21 cellular contexts compared by ENCODE assay signal in the genomic region with DNA sequence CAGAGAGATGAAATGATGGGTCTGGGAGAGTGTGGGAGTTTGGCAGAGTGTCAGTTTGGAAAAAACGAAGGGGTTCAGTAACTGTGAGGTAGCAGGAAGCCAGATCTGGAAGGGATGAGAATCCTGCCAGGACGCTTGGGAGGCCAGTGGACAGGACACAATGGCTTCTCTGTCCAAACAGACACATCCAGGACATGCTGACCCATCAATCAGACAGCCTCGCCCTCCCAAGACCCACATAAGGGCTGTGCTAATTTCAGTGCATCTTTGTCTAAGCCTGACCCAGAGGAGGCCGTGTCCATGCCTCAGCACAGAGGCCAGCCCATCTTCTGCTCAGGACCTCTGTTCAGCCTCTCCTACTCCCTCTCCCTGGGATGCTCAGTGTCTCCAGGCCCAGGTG.
DNase-seq lines count a peak whose midpoint lies in the region; ATAC-seq and TF ChIP-seq lines count a peak whose summit lies in the region.
"Had no signal": no experiment of that assay in that cellular context is flagged by ENCODE, and none has a peak within 500 bp of the region (broad histone marks: within the 10 kb centered on the region; RNA-seq: fewer than 3 reads in every experiment).

No MANE protein-coding gene starts in this region.

- TF ChIP-seq CTCF in progenitor cell of endocrine pancreas (IDR thresholded peaks at IDR 0.05; ENCODE audit: unreplicated experiment), result no peak

- no peaks in the 10 kb centered on the region for H3K36me3 Mint-ChIP-seq in progenitor cell of endocrine pancreas (ENCODE audit: insufficient read depth)
- H3K36me3 Mint-ChIP-seq: CD4-positive, alpha-beta memory T cell had no signal

- no peaks in the 10 kb centered on the region for H3K79me1 ChIP-seq in neuronal stem cell (ENCODE audit: low read depth, low read length)

- peak; percentile 9 for DNase-seq in SK-MEL-5 (ENCODE audit: low read depth, low spot score)
- peak; percentile 68 for DNase-seq in globus pallidus (ENCODE audit: low spot score)
- no peak for DNase-seq in neuronal stem cell (ENCODE audit: low spot score)
- no peak for DNase-seq in progenitor cell of endocrine pancreas (ENCODE audit: low spot score, unreplicated experiment)
- no peak for DNase-seq in NCI-H446 (lab: John Stamatoyannopoulos, UW)
- no peak for DNase-seq in AG08396 (ENCODE audit: low spot score)
- DNase-seq: CD4-positive, alpha-beta memory T cell; DND-41; NCI-H1105; NCI-H146; NCI-H2029 treated with DMSO at 0.1 percent for 48 hours; NCI-H2171; NCI-H345; NCI-H524 treated with DMSO at 0.1 percent for 48 hours; NCI-H82; SW 1271 had no signal

- H3K23ac ChIP-seq in neuronal stem cell (ENCODE audit: low read depth, low read length, poor library complexity), result peak overlapping the region; percentile 26

- H2BK5ac ChIP-seq in neuronal stem cell (ENCODE audit: low read length), result no peak overlapping the region

- H3K18ac ChIP-seq in neuronal stem cell (ENCODE audit: low read length), result no peak overlapping the region

- no peaks in the 10 kb centered on the region for H3K9me3 ChIP-seq in neuronal stem cell (replicated peaks in 1 of 2; ENCODE audit: control insufficient read depth in 2 of 2, insufficient read depth in 1 of 2, low read depth in 1 of 2, low read length in 2 of 2)
- H3K9me3 ChIP-seq: BLaER1 treated with 17β-estradiol and CSF1 and Interleukin-3, amounts not matched to agents 10 nM and 100 nM had no signal

- H3K36me3 ChIP-seq in neuronal stem cell (replicated peaks in 1 of 2; ENCODE audit: control insufficient read depth in 2 of 2, insufficient read depth in 2 of 2, low read length in 2 of 2), result no peaks in the 10 kb centered on the region
- H3K36me3 ChIP-seq: BLaER1 treated with 17β-estradiol and CSF1 and Interleukin-3, amounts not matched to agents 10 nM and 100 nM had no signal

- H3K27me3 Mint-ChIP-seq in progenitor cell of endocrine pancreas, result peaks cover 24% of the 10 kb centered on the region

- no peak overlapping the region for H3K14ac ChIP-seq in neuronal stem cell (ENCODE audit: low read length)

- no peak overlapping the region for H3K4me3 Mint-ChIP-seq in progenitor cell of endocrine pancreas (ENCODE audit: low read depth)
- H3K4me3 Mint-ChIP-seq: CD4-positive, alpha-beta memory T cell had no signal

- H2AFZ ChIP-seq in neuronal stem cell (ENCODE audit: low read length), result no peak overlapping the region

- no peak overlapping the region for H2BK120ac ChIP-seq in neuronal stem cell (ENCODE audit: low read depth, low read length)

- no peak overlapping the region for H4K8ac ChIP-seq in neuronal stem cell (ENCODE audit: low read depth, low read length)

- ATAC-seq in GM19397 (IDR thresholded peaks at IDR 0.05; ENCODE audit: unreplicated experiment), result no peak
- ATAC-seq: GM12878, Panc1 had no signal

- in situ Hi-C loops in SK-MEL-5 (cut with HindIII; ENCODE audit: low pct_unique_long_range_greater_than_20kb, low sequenced_read_pairs), result no loop called here

- no peak overlapping the region for H3K9ac ChIP-seq in neuronal stem cell (ENCODE audit: low read depth, low read length, poor library complexity)
- H3K9ac ChIP-seq: BLaER1 treated with 17β-estradiol and CSF1 and Interleukin-3, amounts not matched to agents 10 nM and 100 nM; KMS-11 had no signal

- no peaks in the 10 kb centered on the region for H3K27me3 ChIP-seq in neuronal stem cell (ENCODE audit: control insufficient read depth in 3 of 3, insufficient read depth in 3 of 3, low read depth in 1 of 3, low read length in 3 of 3)
- H3K27me3 ChIP-seq: BLaER1 treated with 17β-estradiol and CSF1 and Interleukin-3, amounts not matched to agents 10 nM and 100 nM had no signal

- no peak overlapping the region for H3K4me3 ChIP-seq in neuronal stem cell (ENCODE audit: low read length in 2 of 2)
- H3K4me3 ChIP-seq: BLaER1 treated with 17β-estradiol and CSF1 and Interleukin-3, amounts not matched to agents 10 nM and 100 nM; GM12878 had no signal

- no peak overlapping the region for H3K27ac ChIP-seq in neuronal stem cell (replicated peaks; ENCODE audit: low read length)
- H3K27ac ChIP-seq: BLaER1 treated with 17β-estradiol and CSF1 and Interleukin-3, amounts not matched to agents 10 nM and 100 nM; KMS-11 had no signal

- no peak overlapping the region for H3K4ac ChIP-seq in neuronal stem cell (ENCODE audit: low read length)

- peak overlapping the region; percentile 4 for H2AK5ac ChIP-seq in neuronal stem cell (ENCODE audit: low read depth, low read length)

- H4K91ac ChIP-seq in neuronal stem cell (ENCODE audit: low read depth, low read length, poor library complexity), result no peak overlapping the region

- peaks cover 0 to 10% of the 10 kb centered on the region in 2 donors for H3K4me1 ChIP-seq in neuronal stem cell (ENCODE audit: control insufficient read depth in 2 of 2, insufficient read depth in 1 of 2, low read depth in 1 of 2, low read length in 2 of 2)

- no peak overlapping the region for H2BK15ac ChIP-seq in neuronal stem cell (ENCODE audit: low read length)

- no CpG with 5 or more reads among the region's 4 CpGs for WGBS in neuronal stem cell (ENCODE audit: extremely low coverage in 2 of 2, insufficient read length in 2 of 2, insufficient replicate concordance in 1 of 2), 2 donors

- no peak overlapping the region for H2BK12ac ChIP-seq in neuronal stem cell (ENCODE audit: low read length)

- H3K9me3 Mint-ChIP-seq in progenitor cell of endocrine pancreas (ENCODE audit: low read depth), result no peaks in the 10 kb centered on the region

- H3K27ac Mint-ChIP-seq in progenitor cell of endocrine pancreas, result no peak overlapping the region
- H3K27ac Mint-ChIP-seq: CD4-positive, alpha-beta memory T cell had no signal

- no peak overlapping the region for H3K4me2 ChIP-seq in neuronal stem cell (ENCODE audit: insufficient read depth, low read length, poor library complexity, severe bottlenecking)
- H3K4me2 ChIP-seq: KMS-11 had no signal

- H3K4me1 Mint-ChIP-seq in progenitor cell of endocrine pancreas (ENCODE audit: low read depth), result peaks cover 2% of the 10 kb centered on the region

Comparison
In these comparisons a context has a peak if more than half of its experiments do, and no peak if none do; other contexts are left out.
1. DNase-seq: peak in SK-MEL-5 (single experiment) and globus pallidus (single experiment); none in neuronal stem cell (single experiment), progenitor cell of endocrine pancreas (single experiment), NCI-H446 (0 of 2) and AG08396 (single experiment).